Comparison of ENCODE assay signal across 18 cellular contexts in genomic region chrX:77389891-77390290, GRCh38. TPM values are rescaled to one million over a fixed set of nuclear protein-coding genes. Genes with fewer than 3 reads are reported as not detected.
DNase-seq lines count a peak whose midpoint lies in the region; ATAC-seq and TF ChIP-seq lines count a peak whose summit lies in the region.
"Had no signal": no experiment of that assay in that cellular context is flagged by ENCODE, and none has a peak within 500 bp of the region (broad histone marks: within the 10 kb centered on the region; RNA-seq: fewer than 3 reads in every experiment).

No MANE protein-coding gene starts in this region.

- BruUV-seq in PC-3 (replicated peaks; lab: Mats Ljungman, UMichigan), result no TSS peak

- H3K9ac ChIP-seq in PC-3 (ENCODE audit: low read length), result peak overlapping the region; percentile 75

- DNase-seq in HT1080 (ENCODE audit: low read depth), result peak; percentile 6
- peak; percentile 84 for DNase-seq in PC-3
- DNase-seq in epithelial cell of esophagus (ENCODE audit: low read depth), result peak; percentile 46
- no peak for DNase-seq in RPMI8226
- DNase-seq in DMS79 (lab: John Stamatoyannopoulos, UW), result no peak
- DNase-seq in activated CD4-positive, alpha-beta T cell treated with anti-CD3 and anti-CD28 coated beads, Interleukin-2, amount 50 U/mL, for 1 hour, result no peak
- DNase-seq: C1 segment of cervical spinal cord; Calu3; CD4-positive, alpha-beta memory T cell; COR-L47; DMS53; DND-41; GOT3; HFFc6 had no signal

- no peaks in the 10 kb centered on the region for H3F3A ChIP-seq in PC-3 (ENCODE audit: low read length, unreplicated experiment)

- intact Hi-C loops in PC-3 (cut with micrococcal nuclease), result no loop called here

- peaks cover 22% of the 10 kb centered on the region for H3K4me1 ChIP-seq in PC-3 (ENCODE audit: insufficient read depth, low read length)
- H3K4me1 ChIP-seq: HAP-1 had no signal

- H3K27ac ChIP-seq in PC-3 (ENCODE audit: low read length), result peak overlapping the region; percentile 95

- no peak overlapping the region for H2AFZ ChIP-seq in PC-3 (ENCODE audit: low read length)

- H3K27me3 ChIP-seq in PC-3 (ENCODE audit: low read length), result no peaks in the 10 kb centered on the region

- no peak overlapping the region for H3K4me3 ChIP-seq in PC-3 (ENCODE audit: low read length)
- no peak overlapping the region for H3K4me3 ChIP-seq in epithelial cell of esophagus (ENCODE audit: low read length)
- H3K4me3 ChIP-seq: HAP-1 had no signal

- H3K4me2 ChIP-seq in PC-3 (ENCODE audit: low read length), result peak overlapping the region; percentile 70

- H3K36me3 ChIP-seq in PC-3 (ENCODE audit: low read depth, low read length), result no peaks in the 10 kb centered on the region
- H3K36me3 ChIP-seq: HAP-1 had no signal

- POLR2A ChIA-PET in PC-3 (lab: Charles Lee; ENCODE audit: unreplicated experiment), result no interaction called here

- no peaks in the 10 kb centered on the region for H3K79me2 ChIP-seq in PC-3 (ENCODE audit: low read length)

- peak; percentile 73 for ATAC-seq in PC-3

- no peaks in the 10 kb centered on the region for H3K9me2 ChIP-seq in PC-3 (replicated peaks; ENCODE audit: low read length)

- no peaks in the 10 kb centered on the region for H4K20me1 ChIP-seq in PC-3 (ENCODE audit: low read length)

- CTCF ChIA-PET in PC-3 (lab: Charles Lee), result no interaction called here

- no peak for TF ChIP-seq CTCF in PC-3 (conservative IDR thresholded peaks at IDR 0.05; ENCODE audit: low read depth, low read length)
- no peak for TF ChIP-seq CTCF in epithelial cell of esophagus (IDR thresholded peaks at IDR 0.05; ENCODE audit: insufficient read depth, low read depth, low read length, missing control alignments)

- H3K9me3 ChIP-seq in PC-3 (ENCODE audit: low read length), result no peaks in the 10 kb centered on the region
- H3K9me3 ChIP-seq: HAP-1 had no signal

RNA-seq across cellular contexts. Expression of gene FGF16, which starts 57.3 kb away (rescaled TPM):
- total RNA-seq in HT1080 (2014; rRNA removed; shearing (Covaris generic)), result not detected in 2 replicates
- polyA plus RNA-seq in HT1080 (2015; cell fraction: cytosol; rRNA removed), result not detected in 2 replicates
- not detected in 2 replicates for polyA plus RNA-seq in HT1080 (2015; cell fraction: nucleus; rRNA removed)
- not detected in 2 replicates for total RNA-seq in PC-3 (2014; rRNA removed)
- total RNA-seq: A172; A673; Calu3; CD4-positive, alpha-beta memory T cell; HFFc6 had no signal
- polyA plus RNA-seq: BJ; CD4-positive, alpha-beta memory T cell had no signal

Comparison
In these comparisons a context has a peak if more than half of its experiments do, and no peak if none do; other contexts are left out.
1. DNase-seq: peak in HT1080 (single experiment), PC-3 (single experiment) and epithelial cell of esophagus (single experiment); none in RPMI8226 (single experiment), DMS79 (single experiment) and activated CD4-positive, alpha-beta T cell treated with anti-CD3 and anti-CD28 coated beads, Interleukin-2, amount 50 U/mL, for 1 hour (single experiment).